Comparison of ENCODE assay signal across 21 cellular contexts in genomic region chr5:55932700-55933099, GRCh38.
"Had no signal": no experiment of that assay in that cellular context is flagged by ENCODE, and none has a peak within 500 bp of the region (broad histone marks: within the 10 kb centered on the region; RNA-seq: fewer than 3 reads in every experiment).

No MANE protein-coding gene starts in this region.

- H3K36me3 ChIP-seq: colonic mucosa, tibial nerve had no signal

- H3K27ac Mint-ChIP-seq: endodermal cell; natural killer cell treated with Interleukin-12 subunit alpha and Interleukin-12 subunit beta and Interleukin-15 and Interleukin-18, amount 100 ng/mL, for 72 hours; stimulated activated memory B cell treated with anti-CD40 and anti-IgM and Interleukin-4, amounts not matched to agents 10 μg/mL and 1 μg/mL and 100 μg/mL, for 72 hours; stimulated activated naive CD8-positive, alpha-beta T cell treated with anti-CD3 and anti-CD28 coated beads, Interleukin-15, Interleukin-2, amounts not matched to agents 100 ng/mL and 50 ng/mL, for 24 hours had no signal

- H3K9me3 ChIP-seq: colonic mucosa, heart left ventricle, psoas muscle, spleen, tibial nerve had no signal

- H3K4me3 ChIP-seq: colonic mucosa, heart left ventricle, psoas muscle, spleen, tibial nerve had no signal

- H3K9me3 Mint-ChIP-seq: endodermal cell; mesothelial cell of epicardium; natural killer cell treated with Interleukin-12 subunit alpha and Interleukin-12 subunit beta and Interleukin-15 and Interleukin-18, amount 100 ng/mL, for 72 hours; stimulated activated memory B cell treated with anti-CD40 and anti-IgM and Interleukin-4, amounts not matched to agents 10 μg/mL and 1 μg/mL and 100 μg/mL, for 72 hours; stimulated activated naive CD8-positive, alpha-beta T cell treated with anti-CD3 and anti-CD28 coated beads, Interleukin-15, Interleukin-2, amounts not matched to agents 100 ng/mL and 50 ng/mL, for 24 hours had no signal

- H3K4me1 ChIP-seq: colonic mucosa, psoas muscle, spleen had no signal

- H3K4me3 Mint-ChIP-seq: endodermal cell; mesothelial cell of epicardium; natural killer cell treated with Interleukin-12 subunit alpha and Interleukin-12 subunit beta and Interleukin-15 and Interleukin-18, amount 100 ng/mL, for 72 hours; stimulated activated memory B cell treated with anti-CD40 and anti-IgM and Interleukin-4, amounts not matched to agents 10 μg/mL and 1 μg/mL and 100 μg/mL, for 72 hours; stimulated activated naive CD8-positive, alpha-beta T cell treated with anti-CD3 and anti-CD28 coated beads, Interleukin-15, Interleukin-2, amounts not matched to agents 100 ng/mL and 50 ng/mL, for 24 hours had no signal

- H3K27ac ChIP-seq: colonic mucosa, heart left ventricle, parathyroid adenoma, psoas muscle, spleen, tibial nerve had no signal

- H3K36me3 Mint-ChIP-seq: mesothelial cell of epicardium; natural killer cell treated with Interleukin-12 subunit alpha and Interleukin-12 subunit beta and Interleukin-15 and Interleukin-18, amount 100 ng/mL, for 72 hours; stimulated activated memory B cell treated with anti-CD40 and anti-IgM and Interleukin-4, amounts not matched to agents 10 μg/mL and 1 μg/mL and 100 μg/mL, for 72 hours had no signal

- H3K4me1 Mint-ChIP-seq: endodermal cell; mesothelial cell of epicardium; stimulated activated memory B cell treated with anti-CD40 and anti-IgM and Interleukin-4, amounts not matched to agents 10 μg/mL and 1 μg/mL and 100 μg/mL, for 72 hours had no signal

- H3K27me3 Mint-ChIP-seq: natural killer cell treated with Interleukin-12 subunit alpha and Interleukin-12 subunit beta and Interleukin-15 and Interleukin-18, amount 100 ng/mL, for 72 hours; stimulated activated memory B cell treated with anti-CD40 and anti-IgM and Interleukin-4, amounts not matched to agents 10 μg/mL and 1 μg/mL and 100 μg/mL, for 72 hours; stimulated activated naive CD8-positive, alpha-beta T cell treated with anti-CD3 and anti-CD28 coated beads, Interleukin-15, Interleukin-2, amounts not matched to agents 100 ng/mL and 50 ng/mL, for 24 hours had no signal

- H3K9ac ChIP-seq: parathyroid adenoma had no signal

- H3K27me3 ChIP-seq: colonic mucosa, heart left ventricle, spleen, tibial nerve had no signal

- DNase-seq: cerebellar nuclear complex; colonic mucosa; effector CD4-positive, alpha-beta T cell; endodermal cell; erythroblast; heart left ventricle; hypothalamus; kidney glomerular epithelial cell; occipital lobe; psoas muscle; retina; spleen; stimulated activated CD4-positive, alpha-beta T cell treated with anti-CD3 and anti-CD28 coated beads, Interleukin-15, amount 100 ng/mL, for 24 hours; stimulated activated CD4-positive, alpha-beta T cell treated with anti-CD3 and anti-CD28 coated beads, Interleukin-1b, Interleukin-23, amount 100 ng/mL, for 48 hours; stimulated activated CD4-positive, alpha-beta T cell treated with anti-CD3 and anti-CD28 coated beads, Interleukin-4, amount 100 ng/mL, for 24 hours had no signal
